26 cellular contexts compared by ENCODE assay signal in genomic region chr16:15911198-15911597, GRCh38. TPM values are rescaled to one million over a fixed set of nuclear protein-coding genes. Genes with fewer than 3 reads are reported as not detected.
"Had no signal": no experiment of that assay in that cellular context is flagged by ENCODE, and none has a peak within 500 bp of the region (broad histone marks: within the 10 kb centered on the region; RNA-seq: fewer than 3 reads in every experiment).

No MANE protein-coding gene starts in this region.

- H3K27me3 ChIP-seq: foreskin keratinocyte, left lung, ovary, stomach, suprapubic skin, tibial nerve had no signal

- ATAC-seq: activated CD4-positive, CD25-positive, alpha-beta regulatory T cell treated with anti-CD3 and anti-CD28 coated beads, Interleukin-2, amount 50 U/mL, for 24 hours; activated CD8-positive, alpha-beta memory T cell treated with anti-CD3 and anti-CD28 coated beads, Interleukin-2, amount 10 ng/mL, durations not matched to agents 7 days and 5 days; foreskin keratinocyte; left lung; naive thymus-derived CD8-positive, alpha-beta T cell; psoas muscle; right cardiac atrium; stimulated activated effector memory CD8-positive, alpha-beta T cell treated with anti-CD3 and anti-CD28 coated beads, Interleukin-12 subunit alpha, Interleukin-12 subunit beta, amount 100 ng/mL, for 72 hours; T-helper 17 cell had no signal

- H3K36me3 ChIP-seq: left lung, ovary, stomach, suprapubic skin, tibial nerve had no signal

- H3K27ac Mint-ChIP-seq: activated CD8-positive, alpha-beta memory T cell treated with anti-CD3 and anti-CD28 coated beads, Interleukin-2, amount 10 ng/mL, durations not matched to agents 7 days and 5 days; brain; stimulated activated effector memory CD8-positive, alpha-beta T cell treated with anti-CD3 and anti-CD28 coated beads, Interleukin-12 subunit alpha, Interleukin-12 subunit beta, amount 100 ng/mL, for 72 hours; T-helper 17 cell had no signal

- H3K36me3 Mint-ChIP-seq: brain; naive thymus-derived CD8-positive, alpha-beta T cell; stimulated activated effector memory CD8-positive, alpha-beta T cell treated with anti-CD3 and anti-CD28 coated beads, Interleukin-12 subunit alpha, Interleukin-12 subunit beta, amount 100 ng/mL, for 72 hours had no signal

- H3K9me3 ChIP-seq: ovary, psoas muscle, stomach, suprapubic skin had no signal

- H3K4me1 Mint-ChIP-seq: brain had no signal

- H3K27ac ChIP-seq: foreskin keratinocyte, left lung, ovary, psoas muscle, stomach, suprapubic skin, tibial nerve had no signal

- H3K4me3 ChIP-seq: left lung, lung, ovary, psoas muscle, stomach, suprapubic skin, tibial nerve had no signal

- H3K4me1 ChIP-seq: foreskin keratinocyte, left lung, psoas muscle, stomach, suprapubic skin, tibial nerve had no signal

- H3K27me3 Mint-ChIP-seq: activated CD8-positive, alpha-beta memory T cell treated with anti-CD3 and anti-CD28 coated beads, Interleukin-2, amount 10 ng/mL, durations not matched to agents 7 days and 5 days; naive thymus-derived CD8-positive, alpha-beta T cell; T-helper 17 cell had no signal

- DNase-seq: activated CD4-positive, alpha-beta T cell treated with anti-CD3 and anti-CD28 coated beads, Interleukin-2, amount 50 U/mL, for 4 hours; activated CD8-positive, alpha-beta memory T cell treated with anti-CD3 and anti-CD28 coated beads, Interleukin-2, amount 10 ng/mL, durations not matched to agents 7 days and 5 days; activated naive CD4-positive, alpha-beta T cell; activated T-cell treated with anti-CD3 and anti-CD28 coated beads for 4 hours; anterior cingulate cortex; caudate nucleus; dermis blood vessel endothelial cell; effector memory CD4-positive, alpha-beta T cell; foreskin keratinocyte; kidney; left lung; naive thymus-derived CD8-positive, alpha-beta T cell; psoas muscle; right cardiac atrium; stimulated activated CD4-positive, alpha-beta T cell treated with anti-CD3 and anti-CD28 coated beads, Interleukin-2, amount 100 ng/mL, for 24 hours; stomach; T-helper 17 cell had no signal

- H3K9me3 Mint-ChIP-seq: stimulated activated effector memory CD8-positive, alpha-beta T cell treated with anti-CD3 and anti-CD28 coated beads, Interleukin-12 subunit alpha, Interleukin-12 subunit beta, amount 100 ng/mL, for 72 hours had no signal

- H3K4me3 Mint-ChIP-seq: activated CD8-positive, alpha-beta memory T cell treated with anti-CD3 and anti-CD28 coated beads, Interleukin-2, amount 10 ng/mL, durations not matched to agents 7 days and 5 days; brain; naive thymus-derived CD8-positive, alpha-beta T cell; stimulated activated effector memory CD8-positive, alpha-beta T cell treated with anti-CD3 and anti-CD28 coated beads, Interleukin-12 subunit alpha, Interleukin-12 subunit beta, amount 100 ng/mL, for 72 hours; T-helper 17 cell had no signal

RNA-seq across cellular contexts. Expression of gene MYH11, which starts 54.4 kb away (rescaled TPM):
- total RNA-seq: dermis blood vessel endothelial cell; foreskin keratinocyte; glomerular endothelial cell; naive thymus-derived CD8-positive, alpha-beta T cell; SK-MEL-5 had no signal
